In the genomic region with DNA sequence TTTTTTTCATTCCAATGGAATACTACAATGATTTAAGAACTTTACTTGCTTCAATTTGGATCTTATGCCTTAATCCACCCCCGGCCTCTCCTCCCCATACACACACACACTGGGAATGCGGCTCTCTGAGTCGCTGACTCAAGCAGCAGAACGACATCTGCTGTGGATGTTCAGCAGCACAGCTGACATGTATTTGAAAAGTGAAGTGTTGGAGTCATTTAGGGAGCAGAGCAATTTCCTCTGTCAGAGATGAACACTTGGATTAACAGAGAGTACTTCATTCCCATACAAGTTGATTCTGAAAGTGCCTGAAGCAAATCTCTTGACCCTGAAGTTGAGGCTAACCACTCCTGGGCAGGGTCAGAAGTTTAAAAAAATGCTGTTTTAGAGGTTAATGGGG, we compare ENCODE assay signal across 9 cellular contexts. TPM values are rescaled to one million over a fixed set of nuclear protein-coding genes. Genes with fewer than 3 reads are reported as not detected.
A peak's percentile ranks its signal among the peaks of the same experiment; 100 is the strongest.
DNase-seq lines count a peak whose midpoint lies in the region; ATAC-seq and TF ChIP-seq lines count a peak whose summit lies in the region.
"Had no signal": no experiment of that assay in that cellular context is flagged by ENCODE, and none has a peak within 500 bp of the region (broad histone marks: within the 10 kb centered on the region; RNA-seq: fewer than 3 reads in every experiment).

No MANE protein-coding gene starts in this region.

- no peak overlapping the region for H3K27ac Mint-ChIP-seq in natural killer cell
- H3K27ac Mint-ChIP-seq: CD4-positive, CD25-positive, alpha-beta regulatory T cell had no signal

- no peak overlapping the region for H3K4me3 Mint-ChIP-seq in natural killer cell
- H3K4me3 Mint-ChIP-seq: CD4-positive, CD25-positive, alpha-beta regulatory T cell had no signal

- no peak for TF ChIP-seq CTCF in natural killer cell (IDR thresholded peaks at IDR 0.05)

- intact Hi-C loops in natural killer cell (cut with micrococcal nuclease), result no loop called here

- H3K27me3 Mint-ChIP-seq in natural killer cell (ENCODE audit: low read depth in 2 of 2), result peaks cover 60 to 89% of the 10 kb centered on the region in 2 donors

- H3K36me3 Mint-ChIP-seq in natural killer cell, result no peaks in the 10 kb centered on the region
- H3K36me3 Mint-ChIP-seq: CD4-positive, CD25-positive, alpha-beta regulatory T cell had no signal

- peaks cover 16 to 20% of the 10 kb centered on the region in 2 donors for H3K4me1 Mint-ChIP-seq in natural killer cell

- no peak for TF ChIP-seq POLR2A in GM18505 (IDR thresholded peaks at IDR 0.05; ENCODE audit: borderline replicate concordance, extremely low read depth, insufficient read depth, insufficient read length)

- peak; percentile 50 for DNase-seq in A172 (ENCODE audit: low spot score)
- peak; percentile 10 for DNase-seq in NCI-H146 treated with DMSO at 0.1 percent for 48 hours (lab: John Stamatoyannopoulos, UW; ENCODE audit: unreplicated experiment)
- DNase-seq in dermis blood vessel endothelial cell, result peak; percentile 77
- peak; percentile 63 to 89 for DNase-seq in lung microvascular endothelial cell (ENCODE audit: low read depth in 2 of 2)
- DNase-seq in natural killer cell, result no peak
- DNase-seq in stimulated activated CD4-positive, alpha-beta T cell treated with anti-CD3 and anti-CD28 coated beads, Interleukin-4, amount 100 ng/mL, for 1 hour, result no peak
- DNase-seq: CD4-positive, CD25-positive, alpha-beta regulatory T cell had no signal

- H3K9me3 Mint-ChIP-seq in natural killer cell, result no peaks in the 10 kb centered on the region

- ATAC-seq in GM18505 (IDR thresholded peaks at IDR 0.05; ENCODE audit: unreplicated experiment), result no peak
- ATAC-seq in natural killer cell, result no peak
- no peak for ATAC-seq in HG02763 (IDR thresholded peaks at IDR 0.05; ENCODE audit: unreplicated experiment)

RNA-seq across cellular contexts. Expression of a gene that starts 27.9 kb away (rescaled TPM):
- 7.4 and 11.5 TPM in 2 replicates for total RNA-seq in A172 (2014; rRNA removed; shearing (Covaris generic))
- total RNA-seq in dermis blood vessel endothelial cell, result 661 and 842 TPM in 2 replicates
- 456 and 465 TPM in 2 replicates for total RNA-seq in lung microvascular endothelial cell
- not detected for total RNA-seq in natural killer cell
- total RNA-seq: CD4-positive, CD25-positive, alpha-beta regulatory T cell had no signal

Comparison
In these comparisons a context has a peak if more than half of its experiments do, and no peak if none do; other contexts are left out.
1. DNase-seq: peak in A172 (single experiment), NCI-H146 treated with DMSO at 0.1 percent for 48 hours (single experiment), dermis blood vessel endothelial cell (single experiment) and lung microvascular endothelial cell (2 of 2); none in natural killer cell (single experiment) and stimulated activated CD4-positive, alpha-beta T cell treated with anti-CD3 and anti-CD28 coated beads, Interleukin-4, amount 100 ng/mL, for 1 hour (single experiment).
2. RNA of a gene that starts 27.9 kb away (total RNA-seq): 661 to 842 TPM in dermis blood vessel endothelial cell and 456 to 465 TPM in lung microvascular endothelial cell; 7.4 to 11.5 TPM in A172 and not detected in natural killer cell; every median in the first group is over 10 times any median in the second.